17 cellular contexts compared by ENCODE assay signal in genomic region chr2:240995041-240995960, GRCh38. TPM values are rescaled to one million over a fixed set of nuclear protein-coding genes. Genes with fewer than 3 reads are reported as not detected.
DNase-seq lines count a peak whose midpoint lies in the region; ATAC-seq, FAIRE-seq and TF ChIP-seq lines count a peak whose summit lies in the region.
"Had no signal": no experiment of that assay in that cellular context is flagged by ENCODE, and none has a peak within 500 bp of the region (broad histone marks: within the 10 kb centered on the region; RNA-seq: fewer than 3 reads in every experiment).

No MANE protein-coding gene starts in this region.

- no peaks in the 10 kb centered on the region for H3K79me2 ChIP-seq in HepG2 (ENCODE audit: insufficient read depth, low read length)

- no peak overlapping the region for H3K27ac ChIP-seq in HepG2 (ENCODE audit: extremely low read length, insufficient read depth, low read length)
- H3K27ac ChIP-seq in right lobe of liver, result peak overlapping the region in 1 of 3 donors; percentile 91
- no peak overlapping the region for H3K27ac ChIP-seq in kidney (ENCODE audit: low read depth in 2 of 2, low read length in 2 of 2)
- H3K27ac ChIP-seq in aorta (ENCODE audit: low read depth in 1 of 2, low read length in 2 of 2), result peak overlapping the region; percentile 24 to 76

- WGBS in HepG2 (ENCODE audit: low lambda C conversion rate), result 53% methylated on average over 17 of the region's 23 CpGs
- WGBS in right lobe of liver (ENCODE audit: insufficient coverage, low coverage, low lambda C conversion rate, missing lambda C conversion rate), result 26% methylated on average over 7 of the region's 23 CpGs
- WGBS in aorta, 2 donors, result 21 to 29% methylated on average over 23 of the region's 23 CpGs

- FAIRE-seq in HepG2 (lab: Jason Lieb, UNC) (no peak), kidney (lab: Jason Lieb, UNC) (no peak)

- no peaks in the 10 kb centered on the region for H3K36me3 ChIP-seq in HepG2 (replicated peaks in 1 of 2; ENCODE audit: control insufficient read depth in 1 of 2, insufficient read depth in 2 of 2, low read length in 2 of 2)
- H3K36me3 ChIP-seq in right lobe of liver, result no peaks in the 10 kb centered on the region
- H3K36me3 ChIP-seq in kidney (ENCODE audit: control insufficient read depth in 1 of 2, insufficient read depth in 2 of 2, low read length in 2 of 2), result no peaks in the 10 kb centered on the region
- H3K36me3 ChIP-seq in aorta (ENCODE audit: control insufficient read depth in 1 of 2, insufficient read depth in 2 of 2, low read length in 1 of 2), result no peaks in the 10 kb centered on the region

- H3K4me3 ChIP-seq in HepG2 (replicated peaks in 1 of 3; ENCODE audit: insufficient read depth in 1 of 3, low read depth in 2 of 3, low read length in 3 of 3) (no peak overlapping the region), right lobe of liver (no peak overlapping the region), kidney (ENCODE audit: low read length in 2 of 2) (no peak overlapping the region), aorta (ENCODE audit: low read length in 2 of 2) (no peak overlapping the region)
- H3K4me3 ChIP-seq: GM23338 had no signal

- DNase-seq in HepG2 (ENCODE audit: low spot score) (no peak), right lobe of liver (no peak), kidney (peak; percentile 69), posterior vena cava (ENCODE audit: low spot score) (peak; percentile 74), aorta (peak in 1 of 2 donors; percentile 72), NCI-H1417 treated with DMSO at 0.1 percent for 48 hours (lab: John Stamatoyannopoulos, UW) (no peak), amygdala (lab: John Stamatoyannopoulos, UW) (no peak)
- DNase-seq in activated CD4-positive, alpha-beta T cell treated with anti-CD3 and anti-CD28 coated beads for 4 hours, result no peak
- DNase-seq: activated CD4-positive, alpha-beta T cell treated with anti-CD3 and anti-CD28 coated beads for 36 hours; foreskin fibroblast; left colon; NCI-H2227 treated with DMSO at 0.1 percent for 48 hours; stimulated activated CD4-positive, alpha-beta T cell treated with anti-CD3 and anti-CD28 coated beads, Interleukin-15, amount 100 ng/mL, for 24 hours; T1000 had no signal

- TF ChIP-seq EP300 in HepG2 (IDR thresholded peaks at IDR 0.05; ENCODE audit: low read depth in 2 of 2, low read length in 2 of 2), result no peak
- TF ChIP-seq EP300 in HepG2 (CRISPR knock-in tag; IDR thresholded peaks at IDR 0.05; ENCODE audit: borderline replicate concordance), result no peak

- H3K27me3 ChIP-seq in HepG2 (ENCODE audit: control insufficient read depth in 1 of 2, insufficient read depth in 2 of 2, low read length in 2 of 2), result peaks cover 39 to 88% of the 10 kb centered on the region in 2 experiments
- H3K27me3 ChIP-seq in right lobe of liver, result no peaks in the 10 kb centered on the region
- H3K27me3 ChIP-seq in aorta (ENCODE audit: control insufficient read depth in 1 of 2, insufficient read depth in 2 of 2, low read length in 1 of 2), result no peaks in the 10 kb centered on the region

- H3K4me1 ChIP-seq in HepG2 (ENCODE audit: insufficient read depth, low read length) (peaks cover 47% of the 10 kb centered on the region), right lobe of liver (peaks cover 0 to 42% (median 16%) of the 10 kb centered on the region in 4 donors), kidney (ENCODE audit: control insufficient read depth in 1 of 2, insufficient read depth in 1 of 2, low read depth in 1 of 2, low read length in 2 of 2) (peaks cover 8 to 34% of the 10 kb centered on the region in 2 donors), aorta (ENCODE audit: control insufficient read depth in 1 of 2, insufficient read depth in 2 of 2, low read length in 2 of 2) (peaks cover 0 to 6% of the 10 kb centered on the region in 2 donors)

- no TSS peak for BruUV-seq in HepG2 (replicated peaks; lab: Mats Ljungman, UMichigan)

- POLR2A ChIA-PET in HepG2 (lab: Yijun Ruan, JAX), result no interaction called here

- ATAC-seq in HepG2 (no peak), right lobe of liver (no peak), aorta (ENCODE audit: low FRiP score) (no peak)
- ATAC-seq: activated CD4-positive, alpha-beta T cell treated with anti-CD3 and anti-CD28 coated beads for 36 hours; GM23338; left colon; SK-N-SH treated with all-trans-retinoic acid at 6 μM for 48 hours; stimulated activated memory B cell treated with anti-CD40 and anti-IgM and Interleukin-4, amounts not matched to agents 10 μg/mL and 1 μg/mL and 100 μg/mL, for 72 hours had no signal

- no peaks in the 10 kb centered on the region; the same call in 1 of the 2 replicates for H4K20me1 ChIP-seq in HepG2 (ENCODE audit: insufficient read depth, low read length)

- TF ChIP-seq POLR2A in HepG2 (IDR thresholded peaks at IDR 0.05; ENCODE audit: insufficient read depth in 1 of 2, low read depth in 2 of 2, low read length in 2 of 2) (no peak), right lobe of liver (IDR thresholded peaks at IDR 0.05) (no peak)

- in situ Hi-C loops in HepG2 (cut with HindIII; ENCODE audit: extremely low pct_ligation_motif_present, low pct_unique_long_range_greater_than_20kb), result loop anchor here (5.0 kb wide), 1 partner anchor 148 kb away; no protein-coding TSS in a partner anchor

- no peak for TF ChIP-seq RAD21 in HepG2 (CRISPR knock-in tag; IDR thresholded peaks at IDR 0.05)

- CTCF ChIA-PET in HepG2 (lab: Yijun Ruan, JAX; ENCODE audit: low intra/inter-chr PET ratio, low total read pairs), result no interaction called here

- H2AFZ ChIP-seq in HepG2 (ENCODE audit: low read length), result no peak overlapping the region
- H2AFZ ChIP-seq: GM23338 had no signal

- H3K4me2 ChIP-seq in HepG2 (ENCODE audit: low read depth, low read length), result no peak overlapping the region
- H3K4me2 ChIP-seq: GM23338 had no signal

- H3K9me3 ChIP-seq in HepG2 (ENCODE audit: low read length), result no peaks in the 10 kb centered on the region
- no peaks in the 10 kb centered on the region for H3K9me3 ChIP-seq in right lobe of liver
- no peaks in the 10 kb centered on the region for H3K9me3 ChIP-seq in kidney (ENCODE audit: control insufficient read depth in 1 of 2, low read length in 2 of 2)
- no peaks in the 10 kb centered on the region for H3K9me3 ChIP-seq in aorta (ENCODE audit: control insufficient read depth, low read length)

- H3K9ac ChIP-seq in HepG2 (ENCODE audit: insufficient read depth, low read depth, low read length), result no peak overlapping the region
- H3K9ac ChIP-seq in kidney (ENCODE audit: low read length in 2 of 2), result no peak overlapping the region

- TF ChIP-seq CTCF in HepG2 (CRISPR knock-in tag; IDR thresholded peaks at IDR 0.05) (no peak), right lobe of liver (IDR thresholded peaks at IDR 0.05) (no peak), kidney (IDR thresholded peaks at IDR 0.05; ENCODE audit: borderline replicate concordance, extremely low read depth, insufficient read depth) (no peak)

- intact Hi-C loops in HepG2 (cut with micrococcal nuclease; ENCODE audit: unreplicated experiment) (no loop called here), right lobe of liver (cut with DNase I) (loop anchor here in 1 of 2 donors (10.0 kb wide), 2 partner anchors 80 to 140 kb away; no protein-coding TSS in a partner anchor), kidney (cut with DNase I) (no loop called here), posterior vena cava (cut with DNase I) (no loop called here), aorta (cut with DNase I) (loop anchor here in 1 of 2 donors (10.0 kb wide), 1 partner anchor 430 kb away; the partner anchor contains the start of genes DUSP28 and RNPEPL1)

TF ChIP-seq in HepG2, 621 proteins besides CTCF, POLR2A, EP300 and RAD21:
- TF ChIP-seq ZNF225 (CRISPR knock-in tag; IDR thresholded peaks at IDR 0.05), result 0 out of 2 replicates have a peak, but pooled peaks have one; percentile 44
- peak; percentile 55; the same call in 1 of the 2 replicates for TF ChIP-seq HES4 (CRISPR knock-in tag; IDR thresholded peaks at IDR 0.05; ENCODE audit: borderline replicate concordance)
- TF ChIP-seq ZNF740 (CRISPR knock-in tag; IDR thresholded peaks at IDR 0.05), result no peak

RNA-seq across cellular contexts. Expression of gene SNED1, which starts 3.1 kb away (rescaled TPM):
- total RNA-seq in HepG2 (2016; rRNA removed; fragmentation: Illumina TruSeq; extraction: Trizol) (0.15 TPM in 1 of 2 replicates, not detected in the other), right lobe of liver (10 to 100 TPM in 4 of 6 experiments, 1 to 10 TPM in 2; 7.4 to 27.8 (median 13.2) TPM), kidney (42.1 TPM), posterior vena cava (10 to 100 TPM; 39.7 to 62.7 TPM), aorta (100 to 1,000 TPM; 108 to 149 TPM)
- total RNA-seq in HepG2 (2016; cell fraction: cytosol; rRNA removed; fragmentation: Illumina TruSeq; extraction: Trizol; ENCODE audit: low read depth), result 0.09 and 0.10 TPM in 2 replicates
- 0.03 and 0.26 TPM in 2 replicates for total RNA-seq in HepG2 (2016; cell fraction: insoluble cytoplasmic fraction; rRNA removed; fragmentation: Illumina TruSeq; extraction: Trizol)
- 0.10 and 0.12 TPM in 2 replicates for total RNA-seq in HepG2 (2016; cell fraction: membrane; rRNA removed; fragmentation: Illumina TruSeq; extraction: Trizol)
- 0.13 and 0.62 TPM in 2 replicates for total RNA-seq in HepG2 (2016; cell fraction: nucleus; rRNA removed; fragmentation: Illumina TruSeq; extraction: Trizol)
- polyA plus RNA-seq in HepG2 (2011; rRNA removed) (0.35 and 0.65 TPM in 2 replicates), kidney (ENCODE audit: insufficient read depth, low read depth, low replicate concordance) (3.0 TPM), aorta (10 to 100 TPM in 1 of 2 donors, 1 to 10 TPM in 1; 5.9 to 27.3 TPM)
- polyA plus RNA-seq in HepG2 (2011; cell fraction: cytosol; rRNA removed), result 0.06 and 0.32 TPM in 2 replicates
- 1.2 and 1.4 TPM in 2 replicates for polyA plus RNA-seq in HepG2 (2011; cell fraction: nucleus; rRNA removed)
- 0.31 and 0.46 TPM in 2 replicates for polyA plus RNA-seq in HepG2 (2012)
- 0.03 and 0.10 TPM in 2 replicates for polyA plus RNA-seq in HepG2 (2016; cell fraction: cytosol; fragmentation: Illumina TruSeq; extraction: Trizol; ENCODE audit: low read depth)
- 0.04 and 0.24 TPM in 2 replicates for polyA plus RNA-seq in HepG2 (2016; cell fraction: insoluble cytoplasmic fraction; fragmentation: Illumina TruSeq; extraction: Trizol; ENCODE audit: low read depth)
- polyA plus RNA-seq in HepG2 (2016; cell fraction: membrane; fragmentation: Illumina TruSeq; extraction: Trizol; ENCODE audit: low read depth), result 0.02 and 0.09 TPM in 2 replicates
- polyA plus RNA-seq in HepG2 (2016; cell fraction: nucleus; fragmentation: Illumina TruSeq; extraction: Trizol; ENCODE audit: insufficient read depth, low read depth), result 0.19 and 1.7 TPM in 2 replicates
- polyA minus RNA-seq in HepG2 (2011; rRNA and poly(A)+ RNA removed; ENCODE audit: low replicate concordance), result 0.96 and 3.2 TPM in 2 replicates
- polyA minus RNA-seq in HepG2 (2011; cell fraction: cytosol; rRNA and poly(A)+ RNA removed), result 0.44 and 0.79 TPM in 2 replicates
- 0.52 and 0.99 TPM in 2 replicates for polyA minus RNA-seq in HepG2 (2011; cell fraction: nucleus; rRNA and poly(A)+ RNA removed)

Comparison
In these comparisons a context has a peak if more than half of its experiments do, and no peak if none do; other contexts are left out.
1. RNA of gene SNED1, which starts 3.1 kb away (total RNA-seq): 108 to 149 TPM in aorta, 39.7 to 62.7 TPM in posterior vena cava, 42.1 TPM in kidney (single experiment) and 7.4 to 27.8 TPM in right lobe of liver; 0.03 to 0.62 TPM in HepG2; every median in the first group is over 4 times any median in the second.
2. DNase-seq: peak in kidney (single experiment) and posterior vena cava (single experiment); none in HepG2 (single experiment), right lobe of liver (0 of 3), activated CD4-positive, alpha-beta T cell treated with anti-CD3 and anti-CD28 coated beads for 4 hours (0 of 2), NCI-H1417 treated with DMSO at 0.1 percent for 48 hours (single experiment) and amygdala (0 of 56).
3. H3K27ac ChIP-seq: peak in aorta (2 of 2); none in HepG2 (single experiment) and kidney (0 of 2).